In genomic region chr17:41098042-41098441, GRCh38 we compare ENCODE assay signal across 23 cellular contexts. TPM values are rescaled to one million over a fixed set of nuclear protein-coding genes. Genes with fewer than 3 reads are reported as not detected.
"Had no signal": no experiment of that assay in that cellular context is flagged by ENCODE, and none has a peak within 500 bp of the region (broad histone marks: within the 10 kb centered on the region; RNA-seq: fewer than 3 reads in every experiment).

KRTAP4-8 (minus strand) TSS chr17:41098142; CDS start chr17:41098084, 58 bp downstream.

- H3K4me3 ChIP-seq: body of pancreas, colonic mucosa, gastrocnemius medialis, left lung, prostate gland, tibial artery had no signal

- H3K36me3 Mint-ChIP-seq: activated naive CD8-positive, alpha-beta T cell treated with anti-CD3 and anti-CD28 coated beads for 36 hours had no signal

- H3K4me3 Mint-ChIP-seq: activated CD4-positive, alpha-beta T cell treated with anti-CD3 and anti-CD28 coated beads for 36 hours; activated naive CD8-positive, alpha-beta T cell treated with anti-CD3 and anti-CD28 coated beads for 36 hours had no signal

- H3K36me3 ChIP-seq: colonic mucosa, gastrocnemius medialis, left lung, prostate gland, tibial artery had no signal

- H3K4me1 ChIP-seq: body of pancreas, colonic mucosa, gastrocnemius medialis, left lung, prostate gland, tibial artery had no signal

- DNase-seq: activated CD4-positive, alpha-beta T cell treated with anti-CD3 and anti-CD28 coated beads for 36 hours; activated CD4-positive, alpha-beta T cell treated with anti-CD3 and anti-CD28 coated beads, Interleukin-2, amount 50 U/mL, for 48 hours; activated naive CD8-positive, alpha-beta T cell treated with anti-CD3 and anti-CD28 coated beads for 36 hours; amygdala; body of pancreas; central memory CD4-positive, alpha-beta T cell; colonic mucosa; erythroblast; gastrocnemius medialis; head of caudate nucleus; kidney; left lung; right cardiac atrium; stimulated activated naive CD8-positive, alpha-beta T cell treated with anti-CD3 and anti-CD28 coated beads, Interleukin-15, Interleukin-2, amounts not matched to agents 100 U/mL and 50 U/mL, for 24 hours; substantia nigra; tibial artery had no signal

- H3K27ac Mint-ChIP-seq: activated CD4-positive, alpha-beta T cell treated with anti-CD3 and anti-CD28 coated beads for 36 hours; activated naive CD8-positive, alpha-beta T cell treated with anti-CD3 and anti-CD28 coated beads for 36 hours had no signal

- FAIRE-seq: kidney had no signal

- H3K27me3 ChIP-seq: body of pancreas, colonic mucosa, gastrocnemius medialis, tibial artery had no signal

- ATAC-seq: activated CD4-positive, alpha-beta T cell treated with anti-CD3 and anti-CD28 coated beads for 36 hours; body of pancreas; gastrocnemius medialis; left lung; right cardiac atrium; stimulated activated naive CD8-positive, alpha-beta T cell treated with anti-CD3 and anti-CD28 coated beads, Interleukin-15, Interleukin-2, amounts not matched to agents 100 U/mL and 50 U/mL, for 24 hours had no signal

- H3K27ac ChIP-seq: body of pancreas, colonic mucosa, gastrocnemius medialis, left lung, prostate gland, tibial artery had no signal

- H3K9me3 ChIP-seq: body of pancreas, colonic mucosa, gastrocnemius medialis, left lung, prostate gland, tibial artery had no signal

RNA-seq across cellular contexts. Expression of gene KRTAP4-8, which starts in this region (rescaled TPM):
- total RNA-seq: activated CD4-positive, alpha-beta T cell treated with anti-CD3 and anti-CD28 coated beads for 36 hours; activated naive CD8-positive, alpha-beta T cell treated with anti-CD3 and anti-CD28 coated beads for 36 hours; body of pancreas; colonic mucosa; gastrocnemius medialis; kidney; left lung; lung microvascular endothelial cell; myocyte; omental fat pad; prostate gland; right cardiac atrium; skeletal muscle tissue; T-helper 2 cell treated with Interferon-gamma antibody and Interleukin-4, amounts not matched to agents 100 ng/mL and 5 ng/mL, for 36 hours; urinary bladder had no signal
